1 cellular context compared by ENCODE assay signal in genomic region chr1:8374356-8374755, GRCh38.
TF ChIP-seq lines count a peak whose summit lies in the region.

No MANE protein-coding gene starts in this region.

TF ChIP-seq in H1, 55 proteins besides CTCF, POLR2A, EP300 and RAD21:
- TF ChIP-seq CBX8 (IDR thresholded peaks at IDR 0.05; ENCODE audit: borderline replicate concordance, low read depth, low read length) (no peak), TEAD4 (IDR thresholded peaks at IDR 0.05; ENCODE audit: low read depth, low read length) (no peak), POU5F1 (IDR thresholded peaks at IDR 0.05; ENCODE audit: low read depth, low read length) (no peak), KDM4A (IDR thresholded peaks at IDR 0.05; ENCODE audit: low read depth, low read length, severe bottlenecking) (no peak), E2F6 (IDR thresholded peaks at IDR 0.05) (no peak), SRF (IDR thresholded peaks at IDR 0.05; ENCODE audit: low read depth, low read length) (no peak), EGR1 (IDR thresholded peaks at IDR 0.05; ENCODE audit: borderline replicate concordance, low read depth, low read length) (no peak), FOSL1 (IDR thresholded peaks at IDR 0.05; ENCODE audit: insufficient read depth, low read depth, low read length) (no peak), CHD2 (IDR thresholded peaks at IDR 0.05; ENCODE audit: low read length) (no peak), JUND (IDR thresholded peaks at IDR 0.05; ENCODE audit: low read length) (no peak), RBBP5 (IDR thresholded peaks at IDR 0.05; ENCODE audit: borderline replicate concordance, low read depth, low read length) (no peak), GTF2F1 (IDR thresholded peaks at IDR 0.05; ENCODE audit: borderline replicate concordance, low read depth, low read length) (no peak)
